Comparison of ENCODE assay signal across 8 cellular contexts in the genomic region with DNA sequence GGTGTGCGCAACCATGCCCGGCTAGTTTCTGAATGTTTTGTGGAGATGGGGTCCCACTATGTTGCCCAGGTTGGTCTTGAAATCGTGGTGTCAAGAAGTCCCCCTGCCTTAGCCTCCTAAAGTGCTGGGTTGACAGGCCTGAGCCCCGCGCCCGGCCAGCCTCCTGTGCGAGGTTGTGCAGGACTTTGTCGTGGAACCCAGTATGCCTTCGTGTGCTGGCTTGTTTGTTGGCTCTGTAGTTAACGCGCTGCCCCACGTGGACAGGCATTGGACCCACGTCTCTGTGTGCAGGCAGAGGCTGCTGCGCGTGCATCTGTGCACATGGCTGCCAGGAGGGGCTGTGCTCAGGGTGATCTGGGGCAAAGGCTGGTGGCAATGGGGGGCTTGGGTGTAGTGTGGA.
"Had no signal": no experiment of that assay in that cellular context is flagged by ENCODE, and none has a peak within 500 bp of the region (broad histone marks: within the 10 kb centered on the region; RNA-seq: fewer than 3 reads in every experiment).

No MANE protein-coding gene starts in this region.

- H3K4me3 ChIP-seq: GM23338, HAP-1 had no signal

- H3K9ac ChIP-seq: KMS-11 had no signal

- H3K27ac Mint-ChIP-seq: GM23338 had no signal

- H3K4me1 ChIP-seq: HAP-1 had no signal

- H3K9me3 ChIP-seq: HAP-1 had no signal

- ATAC-seq: GM23338, HCT116 had no signal

- H3K4me2 ChIP-seq: GM23338, KMS-11 had no signal

- H2AFZ ChIP-seq: GM23338 had no signal

- H3K27ac ChIP-seq: KMS-11 had no signal

- H3K9me3 Mint-ChIP-seq: GM23338 had no signal

- H3K4me3 Mint-ChIP-seq: GM23338 had no signal

- DNase-seq: H7, IMR-90, KBM-7 had no signal

- FAIRE-seq: HTR-8/SVneo had no signal

- H3K36me3 ChIP-seq: HAP-1 had no signal
